Comparison of ENCODE assay signal across 8 cellular contexts in genomic region chr4:73446336-73446938, GRCh38.
A peak's percentile ranks its signal among the peaks of the same experiment; 100 is the strongest.
DNase-seq lines count a peak whose midpoint lies in the region; ATAC-seq lines count a peak whose summit lies in the region.

No MANE protein-coding gene starts in this region.

- DNase-seq in DMS53 (lab: John Stamatoyannopoulos, UW) (peak; percentile 81), GM19238 (ENCODE audit: insufficient read length, low spot score) (peak; percentile 10), NCI-H226 (peak; percentile 32), amniotic epithelial cell (ENCODE audit: low read depth) (peak; percentile 68), left kidney (ENCODE audit: low read depth, low spot score) (peak; percentile 58)
- DNase-seq in stimulated activated CD4-positive, alpha-beta T cell treated with anti-CD3 and anti-CD28 coated beads, Interleukin-4, amount 100 ng/mL, for 4 hours, result no peak
- DNase-seq in activated CD4-positive, alpha-beta T cell treated with anti-CD3 and anti-CD28 coated beads for 1 hour, result no peak

- ATAC-seq in HG03095 (IDR thresholded peaks at IDR 0.05; ENCODE audit: unreplicated experiment), result peak; percentile 99

Comparison
In these comparisons a context has a peak if more than half of its experiments do, and no peak if none do; other contexts are left out.
1. DNase-seq: peak in DMS53 (single experiment), GM19238 (single experiment), NCI-H226 (single experiment), amniotic epithelial cell (single experiment) and left kidney (single experiment); none in stimulated activated CD4-positive, alpha-beta T cell treated with anti-CD3 and anti-CD28 coated beads, Interleukin-4, amount 100 ng/mL, for 4 hours (0 of 2) and activated CD4-positive, alpha-beta T cell treated with anti-CD3 and anti-CD28 coated beads for 1 hour (single experiment).